Comparison of ENCODE assay signal across 7 cellular contexts in the genomic region with DNA sequence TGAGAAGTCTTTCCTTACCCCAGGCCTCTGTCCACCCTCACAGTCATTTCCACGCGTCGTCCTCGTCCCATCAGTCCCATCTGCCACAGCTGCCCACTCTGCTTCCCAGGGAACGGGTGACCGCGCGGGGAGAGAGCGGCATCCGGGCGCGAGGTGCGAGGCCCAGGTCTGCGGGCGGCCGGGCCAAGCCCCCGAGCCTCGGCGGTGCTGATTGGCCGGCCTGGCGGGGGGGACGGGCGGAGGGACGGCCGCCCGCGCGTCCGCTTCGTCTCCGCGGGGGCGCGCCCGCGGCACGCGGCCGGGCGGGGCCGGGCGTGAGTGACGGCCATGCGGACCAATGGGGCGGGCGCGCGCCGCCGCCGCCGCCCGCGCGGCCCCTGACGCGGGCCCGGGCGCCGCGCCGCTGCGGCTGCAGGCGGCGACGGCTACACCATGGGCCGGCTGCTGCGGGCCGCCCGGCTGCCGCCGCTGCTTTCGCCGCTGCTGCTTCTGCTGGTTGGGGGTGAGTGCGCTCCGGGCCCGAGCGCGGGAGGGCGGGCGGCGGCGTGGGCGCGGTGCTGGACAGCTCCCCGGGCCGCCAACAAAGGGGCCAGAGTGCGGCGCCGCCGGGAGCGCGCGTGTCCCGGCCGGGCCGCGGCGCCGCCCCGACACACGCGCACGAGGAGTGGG. TPM values are rescaled to one million over a fixed set of nuclear protein-coding genes. Genes with fewer than 3 reads are reported as not detected.
A peak's percentile ranks its signal among the peaks of the same experiment; 100 is the strongest.
DNase-seq lines count a peak whose midpoint lies in the region; ATAC-seq and TF ChIP-seq lines count a peak whose summit lies in the region.

PODXL2 (plus strand) TSS at position 398 of the 669 bp plus-strand sequence; CDS start at position 433, 35 bp downstream.

- ATAC-seq in HG03521 (IDR thresholded peaks at IDR 0.05; ENCODE audit: unreplicated experiment) = peak; percentile 59
- ATAC-seq in GM18907 (IDR thresholded peaks at IDR 0.05; ENCODE audit: unreplicated experiment) = no peak

- DNase-seq in GF-D8 (lab: John Stamatoyannopoulos, UW) = peak; percentile 46
- no peak for DNase-seq in SK-N-MC (ENCODE audit: low read depth, low spot score)
- no peak for DNase-seq in brain microvascular endothelial cell
- no peak for DNase-seq in sigmoid colon

- 4 to 6% methylated on average over 104 of the region's 104 CpGs for WGBS in sigmoid colon, 2 donors

- in situ Hi-C loops in brain microvascular endothelial cell (cut with HindIII; ENCODE audit: low pct_ligation_motif_present, low sequenced_read_pairs) = no loop called here

- H3K27me3 ChIP-seq in brain microvascular endothelial cell (replicated peaks) (peaks cover 4% of the 10 kb centered on the region), iPS-18a (ENCODE audit: control insufficient read depth, insufficient read depth, low read length) (peaks cover 36% of the 10 kb centered on the region), sigmoid colon (peaks cover 0 to 4% (median 0%) of the 10 kb centered on the region in 3 donors)

- TF ChIP-seq CTCF in brain microvascular endothelial cell (IDR thresholded peaks at IDR 0.05; ENCODE audit: low read depth, low read length, missing control alignments) = no peak
- TF ChIP-seq CTCF in sigmoid colon (IDR thresholded peaks at IDR 0.05) = no peak

- intact Hi-C loops in sigmoid colon (cut with DNase I) = no loop called here

- no peak for TF ChIP-seq POLR2A in sigmoid colon (IDR thresholded peaks at IDR 0.05)

- H3K9me3 ChIP-seq in SK-N-MC (ENCODE audit: low read depth, low read length) (no peaks in the 10 kb centered on the region), iPS-18a (ENCODE audit: control insufficient read depth, low read depth, low read length) (peaks cover 2% of the 10 kb centered on the region), sigmoid colon (no peaks in the 10 kb centered on the region)

- no peak for TF ChIP-seq EP300 in sigmoid colon (IDR thresholded peaks at IDR 0.05)

- H3K4me3 ChIP-seq in SK-N-MC (peak within 1 kb of the TSS; percentile 86), brain microvascular endothelial cell (ENCODE audit: low read depth, low read length) (peak within 1 kb of the TSS; percentile 47), iPS-18a (ENCODE audit: low read length) (peak within 1 kb of the TSS; percentile 44), sigmoid colon (peak within 1 kb of the TSS; percentile 9 to 58 (median 46))

- H3K4me1 ChIP-seq in iPS-18a (ENCODE audit: control insufficient read depth, low read depth, low read length) (peaks cover 6% of the 10 kb centered on the region), sigmoid colon (peaks cover 0 to 12% (median 11%) of the 10 kb centered on the region in 4 donors)

- H3K9ac ChIP-seq in SK-N-MC (ENCODE audit: insufficient read length) (peak within 1 kb of the TSS; percentile 69), iPS-18a (ENCODE audit: low read length) (no peak within 1 kb of the TSS)

- H3K27ac ChIP-seq in SK-N-MC = no peak within 1 kb of the TSS
- no peak within 1 kb of the TSS for H3K27ac ChIP-seq in brain microvascular endothelial cell
- H3K27ac ChIP-seq in iPS-18a (ENCODE audit: low read length) = no peak within 1 kb of the TSS
- H3K27ac ChIP-seq in sigmoid colon = no peak within 1 kb of the TSS

- H3K36me3 ChIP-seq in SK-N-MC (ENCODE audit: insufficient read depth, low read length) (no peaks in the 10 kb centered on the region), brain microvascular endothelial cell (replicated peaks) (no peaks in the 10 kb centered on the region), iPS-18a (ENCODE audit: control insufficient read depth, low read depth, low read length) (no peaks in the 10 kb centered on the region), sigmoid colon (no peaks in the 10 kb centered on the region)

RNA-seq across cellular contexts. Expression of gene PODXL2, which starts in this region (rescaled TPM):
- total RNA-seq in sigmoid colon = 1 to 10 TPM; 2.0 to 4.3 (median 2.4) TPM
- 10 to 100 TPM in 1 of 3 donors, 1 to 10 TPM in 2; 2.5 to 16.7 (median 3.0) TPM for polyA plus RNA-seq in sigmoid colon
